ENCODE assay signal across 8 cellular contexts in genomic region chr9:113111065-113111951, GRCh38. TPM values are rescaled to one million over a fixed set of nuclear protein-coding genes. Genes with fewer than 3 reads are reported as not detected.
A peak's percentile ranks its signal among the peaks of the same experiment; 100 is the strongest.
DNase-seq lines count a peak whose midpoint lies in the region; ATAC-seq and TF ChIP-seq lines count a peak whose summit lies in the region.
"Not testable (repeated sequence)": the region's sequence is repeated elsewhere in the genome, so short reads cannot be mapped to it uniquely, and the experiment has no call there.

No MANE protein-coding gene starts in this region.

- H2AFZ ChIP-seq in PC-3 (ENCODE audit: low read length); neural cell (ENCODE audit: low read depth, low read length): not testable (repeated sequence)

- POLR2A ChIA-PET in PC-3 (lab: Charles Lee; ENCODE audit: unreplicated experiment), result not testable (repeated sequence)

- not testable (repeated sequence) for H3K9me2 ChIP-seq in PC-3 (replicated peaks; ENCODE audit: low read length); neural cell (ENCODE audit: insufficient read depth, low read length)

- H4K20me1 ChIP-seq in PC-3 (ENCODE audit: low read length); neural cell (ENCODE audit: insufficient read depth): not testable (repeated sequence)

- TF ChIP-seq RAD21 in neural cell (conservative IDR thresholded peaks at IDR 0.05), result peak; percentile 48

- BruUV-seq in PC-3 (replicated peaks; lab: Mats Ljungman, UMichigan), result TSS peak; percentile 65

- TF ChIP-seq EP300 in neural cell (conservative IDR thresholded peaks at IDR 0.05; ENCODE audit: poor library complexity, severe bottlenecking), result not testable (repeated sequence)

- not testable (repeated sequence) for TF ChIP-seq POLR2A in vagina (IDR thresholded peaks at IDR 0.05)

- intact Hi-C loops in PC-3 (cut with micrococcal nuclease); vagina (cut with DNase I): not testable (repeated sequence)
- intact Hi-C loops in ascending aorta (cut with DNase I), result loop anchor here (5.0 kb wide), 1 partner anchor 184 kb away; no protein-coding TSS in a partner anchor

- not testable (repeated sequence) for H3K79me2 ChIP-seq in PC-3 (ENCODE audit: low read length); neural cell (replicated peaks; ENCODE audit: insufficient read depth, low read length)

- not testable (repeated sequence) for H3K4me2 ChIP-seq in PC-3 (ENCODE audit: low read length); neural cell (ENCODE audit: low read length)

- in situ Hi-C loops in G401 (cut with HindIII; ENCODE audit: low sequenced_read_pairs), result not testable (repeated sequence)

- not testable (repeated sequence) for H3K36me3 ChIP-seq in PC-3 (ENCODE audit: low read depth, low read length); ascending aorta; cardiac muscle cell; neural cell (ENCODE audit: insufficient read depth, low read length); vagina

- not testable (repeated sequence) for H3K27ac ChIP-seq in PC-3 (ENCODE audit: low read length); ascending aorta; cardiac muscle cell; neural cell (ENCODE audit: low read length); vagina

- not testable (repeated sequence) for H3K9me3 ChIP-seq in PC-3 (ENCODE audit: low read length); ascending aorta; cardiac muscle cell (ENCODE audit: low read depth); neural cell (ENCODE audit: low read length); vagina

- H3K27me3 ChIP-seq in PC-3 (ENCODE audit: low read length); ascending aorta; cardiac muscle cell; neural cell (ENCODE audit: insufficient read depth, low read depth, low read length); vagina: not testable (repeated sequence)

- not testable (repeated sequence) for TF ChIP-seq CTCF in PC-3 (conservative IDR thresholded peaks at IDR 0.05; ENCODE audit: low read depth, low read length)
- peak; percentile 13 to 73 (median 43) for TF ChIP-seq CTCF in ascending aorta (IDR thresholded peaks at IDR 0.05)
- TF ChIP-seq CTCF in cardiac muscle cell (IDR thresholded peaks at IDR 0.05; ENCODE audit: low read depth, low read length), result peak; percentile 12
- peak; percentile 68 for TF ChIP-seq CTCF in neural cell (IDR thresholded peaks at IDR 0.05; ENCODE audit: poor library complexity, severe bottlenecking)
- peak; percentile 18 to 76 (median 67) for TF ChIP-seq CTCF in vagina (IDR thresholded peaks at IDR 0.05)

- H3F3A ChIP-seq in PC-3 (ENCODE audit: low read length, unreplicated experiment); neural cell (ENCODE audit: insufficient read depth, low read length, poor library complexity, severe bottlenecking): not testable (repeated sequence)

- not testable (repeated sequence) for H3K9ac ChIP-seq in PC-3 (ENCODE audit: low read length); neural cell (ENCODE audit: low read length)

- H3K4me1 ChIP-seq in PC-3 (ENCODE audit: insufficient read depth, low read length); ascending aorta; cardiac muscle cell (ENCODE audit: low read depth); vagina: not testable (repeated sequence)

- CTCF ChIA-PET in PC-3 (lab: Charles Lee), result not testable (repeated sequence)

- not testable (repeated sequence) for H3K4me3 ChIP-seq in PC-3 (ENCODE audit: low read length); ascending aorta; cardiac muscle cell; neural cell (ENCODE audit: low read length); vagina

- peak; percentile 21 for DNase-seq in G401 (ENCODE audit: low spot score)
- not testable (repeated sequence) for DNase-seq in PC-3; ascending aorta (ENCODE audit: low spot score in 2 of 2); vagina (ENCODE audit: extremely low spot score in 2 of 2)
- DNase-seq in cardiac muscle cell (ENCODE audit: low read depth in 1 of 2, low spot score in 1 of 2), result peak in 1 of 2 donors; percentile 6

- peak; percentile 64 for ATAC-seq in GM21447 (IDR thresholded peaks at IDR 0.05; ENCODE audit: unreplicated experiment)
- peak; percentile 81 for ATAC-seq in HG03159 (IDR thresholded peaks at IDR 0.05; ENCODE audit: unreplicated experiment)
- peak; percentile 61 for ATAC-seq in PC-3

TF ChIP-seq in neural cell, 6 proteins besides CTCF, POLR2A, EP300 and RAD21:
- peak; percentile 52 for TF ChIP-seq SMC3 (conservative IDR thresholded peaks at IDR 0.05; ENCODE audit: poor library complexity)
TF ChIP-seq in neural cell: peak in this region for 1; not testable (repeated sequence) for 5.

RNA-seq across cellular contexts. Expression of gene SLC31A2, which starts 39.5 kb away (rescaled TPM):
- total RNA-seq in G401 (2014; rRNA removed; shearing (Covaris generic)), result 4.4 and 7.0 TPM in 2 replicates
- total RNA-seq in PC-3 (2014; rRNA removed), result 2.1 and 3.6 TPM in 2 replicates
- 7.2 TPM for total RNA-seq in ascending aorta
- 2.7 and 4.6 TPM in 2 replicates for total RNA-seq in cardiac muscle cell
- polyA plus RNA-seq in cardiac muscle cell, result 2.9 and 4.1 TPM in 2 replicates
- polyA plus RNA-seq in neural cell, result 4.1 and 8.4 TPM in 2 replicates
- 9.7 and 9.8 TPM in 2 replicates for polyA minus RNA-seq in neural cell
- total RNA-seq in vagina, result 11.5 TPM

RNA-seq across cellular contexts. Expression of gene ZFP37, which starts 54.8 kb away (rescaled TPM):
- 3.4 and 5.4 TPM in 2 replicates for total RNA-seq in G401 (2014; rRNA removed; shearing (Covaris generic))
- total RNA-seq in PC-3 (2014; rRNA removed) (not detected in 2 replicates), ascending aorta (3.3 TPM), cardiac muscle cell (2.2 and 3.8 TPM in 2 replicates), vagina (3.7 TPM)
- polyA plus RNA-seq in cardiac muscle cell (2.2 and 3.2 TPM in 2 replicates), neural cell (28.2 and 35.4 TPM in 2 replicates)
- 64.0 and 69.8 TPM in 2 replicates for polyA minus RNA-seq in neural cell
